In genomic region chr3:137746808-137747207, GRCh38 we compare ENCODE assay signal across 36 cellular contexts. TPM values are rescaled to one million over a fixed set of nuclear protein-coding genes. Genes with fewer than 3 reads are reported as not detected.
"Had no signal": no experiment of that assay in that cellular context is flagged by ENCODE, and none has a peak within 500 bp of the region (broad histone marks: within the 10 kb centered on the region; RNA-seq: fewer than 3 reads in every experiment).

No MANE protein-coding gene starts in this region.

- H3K9me3 Mint-ChIP-seq: nephron, neural crest cell, type B pancreatic cell had no signal

- H3K4me1 ChIP-seq: heart right ventricle, left lung, parathyroid adenoma, psoas muscle, right atrium auricular region, right lobe of liver, tibial nerve, uterus had no signal

- H3K27ac Mint-ChIP-seq: immature natural killer cell; memory B cell; naive thymus-derived CD8-positive, alpha-beta T cell; nephron; stimulated activated memory B cell treated with anti-CD40 and anti-IgM and Interleukin-4, amounts not matched to agents 10 μg/mL and 1 μg/mL and 100 μg/mL, for 72 hours; stimulated activated naive CD8-positive, alpha-beta T cell treated with anti-CD3 and anti-CD28 coated beads, Interleukin-15, amount 100 ng/mL, for 72 hours; type B pancreatic cell had no signal

- H3K9me3 ChIP-seq: heart right ventricle, left lung, neutrophil, psoas muscle, right atrium auricular region, right lobe of liver, tibial nerve, uterus had no signal

- H3K4me3 Mint-ChIP-seq: immature natural killer cell; memory B cell; naive thymus-derived CD8-positive, alpha-beta T cell; nephron; neural crest cell; stimulated activated memory B cell treated with anti-CD40 and anti-IgM and Interleukin-4, amounts not matched to agents 10 μg/mL and 1 μg/mL and 100 μg/mL, for 72 hours; stimulated activated naive CD8-positive, alpha-beta T cell treated with anti-CD3 and anti-CD28 coated beads, Interleukin-15, amount 100 ng/mL, for 72 hours; type B pancreatic cell had no signal

- H3K4me1 Mint-ChIP-seq: immature natural killer cell; memory B cell; naive thymus-derived CD8-positive, alpha-beta T cell; nephron; neural crest cell; stimulated activated memory B cell treated with anti-CD40 and anti-IgM and Interleukin-4, amounts not matched to agents 10 μg/mL and 1 μg/mL and 100 μg/mL, for 72 hours; stimulated activated naive CD8-positive, alpha-beta T cell treated with anti-CD3 and anti-CD28 coated beads, Interleukin-15, amount 100 ng/mL, for 72 hours had no signal

- H3K4me3 ChIP-seq: heart right ventricle, hepatocyte, left lung, lung, psoas muscle, right atrium auricular region, right lobe of liver, smooth muscle cell, tibial nerve, uterus had no signal

- H3K27me3 ChIP-seq: neutrophil, right atrium auricular region, right lobe of liver, tibial nerve, uterus had no signal

- H3K27ac ChIP-seq: heart right ventricle, hepatocyte, left lung, neutrophil, parathyroid adenoma, psoas muscle, right atrium auricular region, right lobe of liver, tibial nerve, uterus had no signal

- H3K9ac ChIP-seq: parathyroid adenoma had no signal

- ATAC-seq: heart right ventricle; left colon; left lung; naive thymus-derived CD8-positive, alpha-beta T cell; psoas muscle; right lobe of liver; stimulated activated memory B cell treated with anti-CD40 and anti-IgM and Interleukin-4, amounts not matched to agents 10 μg/mL and 1 μg/mL and 100 μg/mL, for 72 hours; stimulated activated naive CD8-positive, alpha-beta T cell treated with anti-CD3 and anti-CD28 coated beads, Interleukin-15, amount 100 ng/mL, for 72 hours had no signal

- DNase-seq: heart right ventricle; immature natural killer cell; kidney; left colon; left lung; naive thymus-derived CD8-positive, alpha-beta T cell; occipital lobe; psoas muscle; right lobe of liver; stimulated activated CD4-positive, alpha-beta T cell treated with anti-CD3 and anti-CD28 coated beads, Interleukin-1b, Interleukin-23, amount 100 ng/mL, for 48 hours; stimulated activated CD4-positive, alpha-beta T cell treated with anti-CD3 and anti-CD28 coated beads, Interleukin-2, amount 100 ng/mL, for 48 hours; stimulated activated CD4-positive, alpha-beta T cell treated with anti-CD3 and anti-CD28 coated beads, Interleukin-4, amount 100 ng/mL, for 4 hours; stimulated activated CD8-positive, alpha-beta memory T cell treated with anti-CD3 and anti-CD28 coated beads, Interleukin-4, amount 100 ng/mL, for 48 hours; stimulated activated naive CD4-positive, alpha-beta T cell treated with Interleukin-2 at 50 U/mL for 16 hours; stimulated activated naive CD8-positive, alpha-beta T cell treated with anti-CD3 and anti-CD28 coated beads, Interleukin-15, amount 100 ng/mL, for 72 hours; substantia nigra; uterus had no signal

- H3K36me3 ChIP-seq: heart right ventricle, left lung, neutrophil, right atrium auricular region, right lobe of liver, tibial nerve, uterus had no signal

- H3K36me3 Mint-ChIP-seq: immature natural killer cell; naive thymus-derived CD8-positive, alpha-beta T cell; stimulated activated memory B cell treated with anti-CD40 and anti-IgM and Interleukin-4, amounts not matched to agents 10 μg/mL and 1 μg/mL and 100 μg/mL, for 72 hours; type B pancreatic cell had no signal

RNA-seq across cellular contexts. Expression of gene SOX14, which starts 17.3 kb away (rescaled TPM):
- total RNA-seq: heart right ventricle; hepatocyte; kidney; left colon; left lung; liver; lung; mucosa of gallbladder; naive thymus-derived CD8-positive, alpha-beta T cell; occipital lobe; osteocyte; posterior vena cava; psoas muscle; right atrium auricular region; right lobe of liver; skeletal muscle tissue; smooth muscle cell; temporal lobe; tibial nerve; ureter had no signal
- polyA plus RNA-seq: heart right ventricle; immature natural killer cell; liver; lung; naive thymus-derived CD8-positive, alpha-beta T cell; psoas muscle; smooth muscle cell had no signal
